9 cellular contexts compared by ENCODE assay signal in the genomic region with DNA sequence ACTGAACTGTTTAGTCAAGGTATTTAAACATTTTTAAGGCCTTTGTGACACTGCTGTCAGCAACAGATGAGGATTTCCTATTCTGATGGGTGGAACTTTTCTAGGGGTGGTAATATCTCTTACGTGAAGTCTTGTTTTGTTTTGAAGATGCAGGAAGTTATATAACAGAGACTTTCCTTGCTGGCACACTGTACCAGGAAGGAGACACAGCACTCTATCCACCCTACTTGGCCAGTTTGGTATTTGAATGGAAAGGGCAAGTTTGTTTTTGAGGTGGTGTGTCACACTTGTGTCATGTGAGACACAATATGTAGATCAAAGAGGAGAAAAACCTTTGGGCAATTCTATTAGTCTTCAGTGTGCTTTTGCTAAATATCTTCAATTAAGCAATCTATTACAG. TPM values are rescaled to one million over a fixed set of nuclear protein-coding genes. Genes with fewer than 3 reads are reported as not detected.
DNase-seq lines count a peak whose midpoint lies in the region; ATAC-seq and TF ChIP-seq lines count a peak whose summit lies in the region.
"Had no signal": no experiment of that assay in that cellular context is flagged by ENCODE, and none has a peak within 500 bp of the region (broad histone marks: within the 10 kb centered on the region; RNA-seq: fewer than 3 reads in every experiment).

No MANE protein-coding gene starts in this region.

- H3K4me3 ChIP-seq in SJCRH30 (no peak overlapping the region), Caco-2 (ENCODE audit: low read depth, low read length) (no peak overlapping the region)
- H3K4me3 ChIP-seq: breast epithelium had no signal

- no peaks in the 10 kb centered on the region for H3K4me1 ChIP-seq in SJCRH30
- peaks cover 8% of the 10 kb centered on the region; the same call in 1 of the 2 replicates for H3K4me1 ChIP-seq in Caco-2
- H3K4me1 ChIP-seq: breast epithelium had no signal

- intact Hi-C loops in activated T-helper 2 cell treated with anti-CD3 and anti-CD28 coated beads, Interferon-gamma antibody, Interleukin-2, Interleukin-4, amounts not matched to agents 10 μg/mL and 5 μg/mL and 100 μg/mL, durations not matched to agents 14 hours and 24 hours and 36 hours (cut with micrococcal nuclease), result no loop called here
- intact Hi-C loops in Caco-2 (cut with micrococcal nuclease; ENCODE audit: unreplicated experiment), result no loop called here

- POLR2A ChIA-PET in Caco-2 (lab: Charles Lee), result no interaction called here

- ATAC-seq in GM18858 (IDR thresholded peaks at IDR 0.05; ENCODE audit: unreplicated experiment) (peak; percentile 30), HG02852 (IDR thresholded peaks at IDR 0.05; ENCODE audit: unreplicated experiment) (peak; percentile 40)
- peak in 1 of 2 donors; percentile 74 for ATAC-seq in natural killer cell treated with Interleukin-12 subunit alpha and Interleukin-12 subunit beta and Interleukin-15 and Interleukin-18, amount 100 ng/mL, for 72 hours

- peaks cover 35% of the 10 kb centered on the region for H3K4me1 Mint-ChIP-seq in activated T-helper 2 cell treated with anti-CD3 and anti-CD28 coated beads, Interferon-gamma antibody, Interleukin-2, Interleukin-4, amounts not matched to agents 10 μg/mL and 5 μg/mL and 100 μg/mL, durations not matched to agents 14 hours and 24 hours and 36 hours (ENCODE audit: low read depth)
- H3K4me1 Mint-ChIP-seq in natural killer cell treated with Interleukin-12 subunit alpha and Interleukin-12 subunit beta and Interleukin-15 and Interleukin-18, amount 100 ng/mL, for 72 hours (ENCODE audit: low read depth in 2 of 2), result peaks cover 21 to 22% of the 10 kb centered on the region in 2 donors
- peaks cover 6% of the 10 kb centered on the region for H3K4me1 Mint-ChIP-seq in Caco-2 (ENCODE audit: low read depth, unreplicated experiment)

- no peaks in the 10 kb centered on the region for H3K9me3 Mint-ChIP-seq in activated T-helper 2 cell treated with anti-CD3 and anti-CD28 coated beads, Interferon-gamma antibody, Interleukin-2, Interleukin-4, amounts not matched to agents 10 μg/mL and 5 μg/mL and 100 μg/mL, durations not matched to agents 14 hours and 24 hours and 36 hours
- H3K9me3 Mint-ChIP-seq in natural killer cell treated with Interleukin-12 subunit alpha and Interleukin-12 subunit beta and Interleukin-15 and Interleukin-18, amount 100 ng/mL, for 72 hours, result no peaks in the 10 kb centered on the region
- no peaks in the 10 kb centered on the region for H3K9me3 Mint-ChIP-seq in Caco-2 (ENCODE audit: unreplicated experiment)

- H3K27ac Mint-ChIP-seq in activated T-helper 2 cell treated with anti-CD3 and anti-CD28 coated beads, Interferon-gamma antibody, Interleukin-2, Interleukin-4, amounts not matched to agents 10 μg/mL and 5 μg/mL and 100 μg/mL, durations not matched to agents 14 hours and 24 hours and 36 hours, result peak overlapping the region; percentile 94
- peak overlapping the region; percentile 95 to 98 for H3K27ac Mint-ChIP-seq in natural killer cell treated with Interleukin-12 subunit alpha and Interleukin-12 subunit beta and Interleukin-15 and Interleukin-18, amount 100 ng/mL, for 72 hours
- no peak overlapping the region for H3K27ac Mint-ChIP-seq in Caco-2 (ENCODE audit: unreplicated experiment)

- in situ Hi-C loops in ACHN (cut with HindIII; ENCODE audit: low pct_ligation_motif_present, low pct_unique_long_range_greater_than_20kb, low sequenced_read_pairs), result no loop called here

- peak overlapping the region; percentile 59 for H3K4me3 Mint-ChIP-seq in activated T-helper 2 cell treated with anti-CD3 and anti-CD28 coated beads, Interferon-gamma antibody, Interleukin-2, Interleukin-4, amounts not matched to agents 10 μg/mL and 5 μg/mL and 100 μg/mL, durations not matched to agents 14 hours and 24 hours and 36 hours (ENCODE audit: low read depth)
- peak overlapping the region; percentile 77 for H3K4me3 Mint-ChIP-seq in natural killer cell treated with Interleukin-12 subunit alpha and Interleukin-12 subunit beta and Interleukin-15 and Interleukin-18, amount 100 ng/mL, for 72 hours
- no peak overlapping the region for H3K4me3 Mint-ChIP-seq in Caco-2 (ENCODE audit: unreplicated experiment)

- H3K9me3 ChIP-seq in SJCRH30 (replicated peaks), result no peaks in the 10 kb centered on the region
- H3K9me3 ChIP-seq in Caco-2, result no peaks in the 10 kb centered on the region
- H3K9me3 ChIP-seq: breast epithelium had no signal

- no peak overlapping the region for H3K27ac ChIP-seq in SJCRH30
- H3K27ac ChIP-seq: breast epithelium had no signal

- H3K27me3 ChIP-seq in SJCRH30 (no peaks in the 10 kb centered on the region), Caco-2 (replicated peaks; ENCODE audit: control insufficient read depth, insufficient read depth, low read length) (no peaks in the 10 kb centered on the region)
- H3K27me3 ChIP-seq: breast epithelium had no signal

- BruUV-seq in Caco-2 (replicated peaks; lab: Mats Ljungman, UMichigan), result no TSS peak

- no peak for DNase-seq in activated T-helper 2 cell treated with anti-CD3 and anti-CD28 coated beads, Interferon-gamma antibody, Interleukin-2, Interleukin-4, amounts not matched to agents 10 μg/mL and 5 μg/mL and 100 μg/mL, durations not matched to agents 14 hours and 24 hours and 36 hours (ENCODE audit: low spot score)
- no peak for DNase-seq in natural killer cell treated with Interleukin-12 subunit alpha and Interleukin-12 subunit beta and Interleukin-15 and Interleukin-18, amount 100 ng/mL, for 72 hours (ENCODE audit: low spot score)
- DNase-seq in SJCRH30, result no peak
- DNase-seq in ACHN, result no peak
- DNase-seq in Caco-2, result no peak
- DNase-seq in C1 segment of cervical spinal cord (lab: John Stamatoyannopoulos, UW), result no peak

- H3K36me3 Mint-ChIP-seq in activated T-helper 2 cell treated with anti-CD3 and anti-CD28 coated beads, Interferon-gamma antibody, Interleukin-2, Interleukin-4, amounts not matched to agents 10 μg/mL and 5 μg/mL and 100 μg/mL, durations not matched to agents 14 hours and 24 hours and 36 hours (ENCODE audit: low read depth), result peaks cover 3% of the 10 kb centered on the region
- H3K36me3 Mint-ChIP-seq in natural killer cell treated with Interleukin-12 subunit alpha and Interleukin-12 subunit beta and Interleukin-15 and Interleukin-18, amount 100 ng/mL, for 72 hours, result no peaks in the 10 kb centered on the region
- no peaks in the 10 kb centered on the region for H3K36me3 Mint-ChIP-seq in Caco-2 (ENCODE audit: insufficient read depth, unreplicated experiment)

- no peaks in the 10 kb centered on the region for H3K27me3 Mint-ChIP-seq in activated T-helper 2 cell treated with anti-CD3 and anti-CD28 coated beads, Interferon-gamma antibody, Interleukin-2, Interleukin-4, amounts not matched to agents 10 μg/mL and 5 μg/mL and 100 μg/mL, durations not matched to agents 14 hours and 24 hours and 36 hours (ENCODE audit: low read depth)
- H3K27me3 Mint-ChIP-seq in natural killer cell treated with Interleukin-12 subunit alpha and Interleukin-12 subunit beta and Interleukin-15 and Interleukin-18, amount 100 ng/mL, for 72 hours, result no peaks in the 10 kb centered on the region
- H3K27me3 Mint-ChIP-seq in Caco-2 (ENCODE audit: insufficient read depth, unreplicated experiment), result no peaks in the 10 kb centered on the region

- CTCF ChIA-PET in Caco-2 (lab: Charles Lee), result interaction anchor here (0.6 kb wide), 1 partner anchor 50 kb away, joined by 6 read pairs; no protein-coding TSS in a partner anchor

- TF ChIP-seq CTCF in Caco-2 (IDR thresholded peaks at IDR 0.05; ENCODE audit: insufficient read depth in 1 of 2, low read depth in 1 of 2, low read length in 1 of 2, severe bottlenecking in 1 of 2, unreplicated experiment in 1 of 2), result no peak

- H3K36me3 ChIP-seq in SJCRH30, result no peaks in the 10 kb centered on the region
- no peaks in the 10 kb centered on the region for H3K36me3 ChIP-seq in Caco-2 (ENCODE audit: control insufficient read depth, insufficient read depth, low read length)
- H3K36me3 ChIP-seq: breast epithelium had no signal

RNA-seq across cellular contexts. Expression of a gene that starts 51.6 kb away (rescaled TPM):
- 78.9 and 82.4 TPM in 2 replicates for total RNA-seq in activated T-helper 2 cell treated with anti-CD3 and anti-CD28 coated beads, Interferon-gamma antibody, Interleukin-2, Interleukin-4, amounts not matched to agents 10 μg/mL and 5 μg/mL and 100 μg/mL, durations not matched to agents 14 hours and 24 hours and 36 hours
- 10 to 100 TPM; 66.1 to 84.8 TPM for total RNA-seq in natural killer cell treated with Interleukin-12 subunit alpha and Interleukin-12 subunit beta and Interleukin-15 and Interleukin-18, amount 100 ng/mL, for 72 hours
- 93.5 and 106 TPM in 2 replicates for total RNA-seq in SJCRH30 (2014; rRNA removed; shearing (Covaris generic))
- total RNA-seq in Caco-2 (2022), result 80.0 and 84.5 TPM in 2 replicates

RNA-seq across cellular contexts. Expression of a gene that starts 56.0 kb away (rescaled TPM):
- 81.7 and 85.7 TPM in 2 replicates for total RNA-seq in activated T-helper 2 cell treated with anti-CD3 and anti-CD28 coated beads, Interferon-gamma antibody, Interleukin-2, Interleukin-4, amounts not matched to agents 10 μg/mL and 5 μg/mL and 100 μg/mL, durations not matched to agents 14 hours and 24 hours and 36 hours
- 10 to 100 TPM; 88.3 to 93.6 TPM for total RNA-seq in natural killer cell treated with Interleukin-12 subunit alpha and Interleukin-12 subunit beta and Interleukin-15 and Interleukin-18, amount 100 ng/mL, for 72 hours
- 51.9 and 60.8 TPM in 2 replicates for total RNA-seq in SJCRH30 (2014; rRNA removed; shearing (Covaris generic))
- total RNA-seq in Caco-2 (2022), result 26.1 and 29.6 TPM in 2 replicates
